11 cellular contexts compared by ENCODE assay signal in genomic region chr1:209570757-209571156, GRCh38. TPM values are rescaled to one million over a fixed set of nuclear protein-coding genes. Genes with fewer than 3 reads are reported as not detected.
"Had no signal": no experiment of that assay in that cellular context is flagged by ENCODE, and none has a peak within 500 bp of the region (broad histone marks: within the 10 kb centered on the region; RNA-seq: fewer than 3 reads in every experiment).

No MANE protein-coding gene starts in this region.

- DNase-seq: GM23248, H9, HCEC 1CT, HFFc6, IMR-90, KG1 had no signal

- ATAC-seq: K562 had no signal

- H3K9ac ChIP-seq: GM23248 had no signal

- FAIRE-seq: H1, H54, K562 had no signal

- H3K27ac ChIP-seq: GM23248, HL-60 had no signal

- H3K4me3 ChIP-seq: GM23248, K562 had no signal

- H2AFZ ChIP-seq: GM23248 had no signal

RNA-seq across cellular contexts. Expression of gene CAMK1G, which starts 12.8 kb away (rescaled TPM):
- total RNA-seq: HT1080, K562 had no signal
- polyA plus RNA-seq: GM23248, K562 had no signal
